Comparison of ENCODE assay signal across 9 cellular contexts in the genomic region with DNA sequence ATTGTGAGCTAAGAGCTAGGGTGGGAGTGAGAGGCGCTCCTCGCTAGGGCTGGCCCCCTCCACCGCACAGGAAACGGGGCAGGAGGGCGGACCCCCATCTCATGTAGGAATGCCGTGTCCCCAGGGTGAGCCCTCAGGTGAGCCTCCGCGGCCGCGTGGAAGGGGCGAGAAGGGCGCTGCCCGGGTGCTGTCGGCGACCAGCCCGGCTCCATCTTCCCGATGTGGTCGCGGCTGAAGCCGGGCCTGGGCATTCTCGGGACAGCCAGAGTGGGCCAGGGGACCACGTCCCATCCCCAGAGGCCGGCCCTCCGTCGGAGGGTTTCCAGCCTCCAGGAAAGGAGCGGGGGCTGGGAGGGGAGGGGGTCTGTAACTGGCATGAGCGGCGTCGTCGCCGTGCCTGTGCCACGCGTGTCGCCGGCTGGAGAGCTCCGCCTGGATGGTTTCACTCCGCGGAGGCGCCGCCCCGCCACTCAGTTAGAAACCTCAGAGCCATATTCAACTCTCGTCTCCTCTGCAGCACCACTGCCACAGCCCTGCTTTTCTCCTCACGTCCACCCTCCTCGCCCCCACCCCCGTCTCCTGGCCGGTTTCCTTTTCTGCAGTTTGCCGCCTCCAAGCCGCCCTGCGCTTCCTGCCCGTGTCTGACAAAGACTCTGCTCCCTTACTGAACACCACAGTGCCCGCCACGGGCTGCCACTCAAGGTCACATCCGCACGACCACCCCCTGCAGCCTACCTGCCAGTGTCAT. TPM values are rescaled to one million over a fixed set of nuclear protein-coding genes. Genes with fewer than 3 reads are reported as not detected.
DNase-seq lines count a peak whose midpoint lies in the region; ATAC-seq and TF ChIP-seq lines count a peak whose summit lies in the region.
"Had no signal": no experiment of that assay in that cellular context is flagged by ENCODE, and none has a peak within 500 bp of the region (broad histone marks: within the 10 kb centered on the region; RNA-seq: fewer than 3 reads in every experiment).

A gene with protein sequence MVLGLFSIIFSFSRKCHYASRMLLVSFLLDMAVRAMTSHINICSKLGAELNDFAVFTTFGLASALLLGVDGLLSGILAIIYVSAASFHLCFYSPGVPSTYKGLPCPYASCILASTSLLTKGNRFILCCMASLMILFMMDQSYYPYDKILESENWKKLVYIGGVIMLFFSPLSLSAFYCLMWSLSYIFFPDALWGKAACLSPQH (plus strand): TSS at position 46 of the 748 bp plus-strand sequence. CDS start 4,903 bp downstream, outside the sequence.

- H3K27me3 ChIP-seq in right atrium auricular region: no peaks in the 10 kb centered on the region

- DNase-seq in NCI-H69 (lab: John Stamatoyannopoulos, UW): peak; percentile 29
- peak; percentile 79 for DNase-seq in activated naive CD4-positive, alpha-beta T cell treated with anti-CD3 and anti-CD28 coated beads, Interleukin-2, amount 10 ng/mL, durations not matched to agents 7 days and 5 days
- no peak for DNase-seq in right atrium auricular region (ENCODE audit: low spot score)
- DNase-seq in stimulated activated CD4-positive, alpha-beta T cell treated with anti-CD3 and anti-CD28 coated beads, Interleukin-1b, Interleukin-23, amount 100 ng/mL, for 4 hours (ENCODE audit: low read depth in 2 of 2): peak; percentile 27
- DNase-seq in LoVo (ENCODE audit: low spot score): no peak
- no peak for DNase-seq in NCI-H526 (lab: John Stamatoyannopoulos, UW)
- no peak for DNase-seq in NCI-H2171 treated with DMSO at 0.1 percent for 48 hours (lab: John Stamatoyannopoulos, UW)

- H3K27ac ChIP-seq in right atrium auricular region: no peak within 1 kb of the TSS
- H3K27ac ChIP-seq: HL-60 had no signal

- H3K9me3 ChIP-seq in right atrium auricular region: no peaks in the 10 kb centered on the region

- CTCF ChIA-PET in activated naive CD4-positive, alpha-beta T cell treated with anti-CD3 and anti-CD28 coated beads, Interleukin-2, amount 10 ng/mL, durations not matched to agents 7 days and 5 days (lab: Charles Lee): no interaction called here

- peak within 1 kb of the TSS; percentile 17 to 53 for H3K4me3 ChIP-seq in right atrium auricular region

- peaks cover 25% of the 10 kb centered on the region for H3K4me1 Mint-ChIP-seq in activated naive CD4-positive, alpha-beta T cell treated with anti-CD3 and anti-CD28 coated beads, Interleukin-2, amount 10 ng/mL, durations not matched to agents 7 days and 5 days

- H3K27ac Mint-ChIP-seq in activated naive CD4-positive, alpha-beta T cell treated with anti-CD3 and anti-CD28 coated beads, Interleukin-2, amount 10 ng/mL, durations not matched to agents 7 days and 5 days: peak within 1 kb of the TSS; percentile 72

- no peaks in the 10 kb centered on the region for H3K36me3 ChIP-seq in right atrium auricular region

- H3K4me3 Mint-ChIP-seq in activated naive CD4-positive, alpha-beta T cell treated with anti-CD3 and anti-CD28 coated beads, Interleukin-2, amount 10 ng/mL, durations not matched to agents 7 days and 5 days: peak within 1 kb of the TSS; percentile 70

- TF ChIP-seq CTCF in right atrium auricular region (IDR thresholded peaks at IDR 0.05): no peak

- H3K27me3 Mint-ChIP-seq in activated naive CD4-positive, alpha-beta T cell treated with anti-CD3 and anti-CD28 coated beads, Interleukin-2, amount 10 ng/mL, durations not matched to agents 7 days and 5 days: peaks cover 22% of the 10 kb centered on the region

- H3K4me1 ChIP-seq in right atrium auricular region: peaks cover 0 to 8% of the 10 kb centered on the region in 2 donors

- ATAC-seq in HG03571 (IDR thresholded peaks at IDR 0.05; ENCODE audit: unreplicated experiment): no peak

- H3K9me3 Mint-ChIP-seq in activated naive CD4-positive, alpha-beta T cell treated with anti-CD3 and anti-CD28 coated beads, Interleukin-2, amount 10 ng/mL, durations not matched to agents 7 days and 5 days: no peaks in the 10 kb centered on the region

- peaks cover 10% of the 10 kb centered on the region for H3K36me3 Mint-ChIP-seq in activated naive CD4-positive, alpha-beta T cell treated with anti-CD3 and anti-CD28 coated beads, Interleukin-2, amount 10 ng/mL, durations not matched to agents 7 days and 5 days

RNA-seq across cellular contexts. Expression of the gene that starts here (rescaled TPM):
- not detected for total RNA-seq in right atrium auricular region

Comparison
In these comparisons a context has a peak if more than half of its experiments do, and no peak if none do; other contexts are left out.
1. DNase-seq: peak in NCI-H69 (single experiment), activated naive CD4-positive, alpha-beta T cell treated with anti-CD3 and anti-CD28 coated beads, Interleukin-2, amount 10 ng/mL, durations not matched to agents 7 days and 5 days (single experiment) and stimulated activated CD4-positive, alpha-beta T cell treated with anti-CD3 and anti-CD28 coated beads, Interleukin-1b, Interleukin-23, amount 100 ng/mL, for 4 hours (2 of 2); none in right atrium auricular region (single experiment), LoVo (single experiment), NCI-H526 (0 of 2) and NCI-H2171 treated with DMSO at 0.1 percent for 48 hours (single experiment).